18 cellular contexts compared by ENCODE assay signal in genomic region chr3:197613187-197613586, GRCh38. TPM values are rescaled to one million over a fixed set of nuclear protein-coding genes. Genes with fewer than 3 reads are reported as not detected.
DNase-seq lines count a peak whose midpoint lies in the region; ATAC-seq and TF ChIP-seq lines count a peak whose summit lies in the region.
"Had no signal": no experiment of that assay in that cellular context is flagged by ENCODE, and none has a peak within 500 bp of the region (broad histone marks: within the 10 kb centered on the region; RNA-seq: fewer than 3 reads in every experiment).

No MANE protein-coding gene starts in this region.

- peaks cover 6 to 8% of the 10 kb centered on the region in 2 donors for H3K4me1 ChIP-seq in naive thymus-derived CD4-positive, alpha-beta T cell (ENCODE audit: control insufficient read depth in 2 of 2, insufficient read depth in 2 of 2, low read length in 2 of 2)
- H3K4me1 ChIP-seq in tibial nerve = no peaks in the 10 kb centered on the region
- H3K4me1 ChIP-seq: BE2C, Peyer's patch, psoas muscle had no signal

- intact Hi-C loops in activated naive CD4-positive, alpha-beta T cell treated with anti-CD3 and anti-CD28 coated beads for 36 hours (cut with micrococcal nuclease) = no loop called here
- intact Hi-C loops in naive thymus-derived CD4-positive, alpha-beta T cell (cut with micrococcal nuclease) = no loop called here

- peaks cover 0 to 42% (median 9%) of the 10 kb centered on the region in 3 experiments for H3K36me3 ChIP-seq in naive thymus-derived CD4-positive, alpha-beta T cell (ENCODE audit: control insufficient read depth in 2 of 3, insufficient read depth in 3 of 3, low read length in 3 of 3)
- peaks cover 0 to 95% (median 24%) of the 10 kb centered on the region in 3 donors for H3K36me3 ChIP-seq in tibial nerve

- no peak for TF ChIP-seq EP300 in tibial nerve (IDR thresholded peaks at IDR 0.05)

- no peak overlapping the region for H3K4me3 ChIP-seq in Jurkat, Clone E6-1 (ENCODE audit: low read length)
- H3K4me3 ChIP-seq in naive thymus-derived CD4-positive, alpha-beta T cell (ENCODE audit: low read length) = no peak overlapping the region
- no peak overlapping the region for H3K4me3 ChIP-seq in tibial nerve
- H3K4me3 ChIP-seq: hepatocyte, Peyer's patch, psoas muscle had no signal

- peaks cover 21% of the 10 kb centered on the region for H3K9me3 Mint-ChIP-seq in activated naive CD4-positive, alpha-beta T cell treated with anti-CD3 and anti-CD28 coated beads for 36 hours
- peaks cover 0 to 41% (median 15%) of the 10 kb centered on the region in 11 donors for H3K9me3 Mint-ChIP-seq in naive thymus-derived CD4-positive, alpha-beta T cell
- H3K9me3 Mint-ChIP-seq: dendritic cell treated with granulocyte-macrophage colony-stimulating factor and Interleukin-4, amounts not matched to agents 40 ng/mL and 50 ng/mL, for 4 days had no signal

- POLR2A ChIA-PET in naive thymus-derived CD4-positive, alpha-beta T cell (lab: Charles Lee) = interaction anchor here (0.6 to 3.4 kb wide), 4 partner anchors 13 to 1296 kb away, joined by 3 to 9 read pairs (median 3); no protein-coding TSS in a partner anchor

- no peaks in the 10 kb centered on the region for H3K27me3 ChIP-seq in naive thymus-derived CD4-positive, alpha-beta T cell (ENCODE audit: control insufficient read depth in 2 of 2, insufficient read depth in 2 of 2, low read length in 2 of 2)
- H3K27me3 ChIP-seq in tibial nerve = no peaks in the 10 kb centered on the region
- H3K27me3 ChIP-seq: BE2C, hepatocyte, Peyer's patch had no signal

- peak; percentile 96 for ATAC-seq in naive thymus-derived CD4-positive, alpha-beta T cell
- ATAC-seq in GM21717 (IDR thresholded peaks at IDR 0.05; ENCODE audit: unreplicated experiment) = no peak
- ATAC-seq: left cardiac atrium, psoas muscle had no signal

- H3K27ac Mint-ChIP-seq in activated naive CD4-positive, alpha-beta T cell treated with anti-CD3 and anti-CD28 coated beads for 36 hours = peak overlapping the region; percentile 62
- H3K27ac Mint-ChIP-seq in naive thymus-derived CD4-positive, alpha-beta T cell = peak overlapping the region; percentile 60 to 97 (median 86)
- H3K27ac Mint-ChIP-seq: dendritic cell treated with granulocyte-macrophage colony-stimulating factor and Interleukin-4, amounts not matched to agents 40 ng/mL and 50 ng/mL, for 4 days; type B pancreatic cell had no signal

- CTCF ChIA-PET in activated naive CD4-positive, alpha-beta T cell treated with anti-CD3 and anti-CD28 coated beads for 36 hours (lab: Charles Lee) = interaction anchor here (0.9 to 3.4 kb wide), 2 partner anchors 12 to 14 kb away, joined by 3 to 20 read pairs; no protein-coding TSS in a partner anchor
- CTCF ChIA-PET in naive thymus-derived CD4-positive, alpha-beta T cell (lab: Charles Lee) = interaction anchor here (1.2 to 2.1 kb wide), 2 partner anchors 14 to 15 kb away, joined by 4 to 13 read pairs; no protein-coding TSS in a partner anchor

- no peak for TF ChIP-seq CTCF in tibial nerve (IDR thresholded peaks at IDR 0.05)

- H3K27ac ChIP-seq in naive thymus-derived CD4-positive, alpha-beta T cell (ENCODE audit: low read depth, low read length) = peak overlapping the region; percentile 65
- H3K27ac ChIP-seq in tibial nerve = no peak overlapping the region
- H3K27ac ChIP-seq: hepatocyte, Peyer's patch, psoas muscle had no signal

- DNase-seq in Jurkat, Clone E6-1 (ENCODE audit: low read depth, low spot score) = peak; percentile 58
- DNase-seq in T-helper 9 cell = peak; percentile 12
- peak; percentile 57 for DNase-seq in activated naive CD4-positive, alpha-beta T cell treated with anti-CD3 and anti-CD28 coated beads for 36 hours
- peak in 7 of 9 donors; percentile 67 to 86 (median 79) for DNase-seq in naive thymus-derived CD4-positive, alpha-beta T cell
- no peak for DNase-seq in tibial nerve (ENCODE audit: low spot score in 2 of 2)
- DNase-seq in NCI-H526 (lab: John Stamatoyannopoulos, UW) = no peak
- no peak for DNase-seq in NCI-H146 (lab: John Stamatoyannopoulos, UW)
- DNase-seq: BE2C, EL, left cardiac atrium, NCI-H1436, NCI-H446 treated with DMSO at 0.1 percent for 48 hours, Peyer's patch, psoas muscle had no signal

- WGBS in tibial nerve, 2 donors = 58 to 74% methylated on average over 6 of the region's 6 CpGs

- no peaks in the 10 kb centered on the region for H3K9me3 ChIP-seq in naive thymus-derived CD4-positive, alpha-beta T cell (ENCODE audit: control insufficient read depth in 2 of 3, low read length in 3 of 3)
- peaks cover 0 to 5% (median 0%) of the 10 kb centered on the region in 4 donors for H3K9me3 ChIP-seq in tibial nerve
- H3K9me3 ChIP-seq: BE2C, Peyer's patch had no signal

- H3K36me3 Mint-ChIP-seq in activated naive CD4-positive, alpha-beta T cell treated with anti-CD3 and anti-CD28 coated beads for 36 hours (ENCODE audit: low read depth) = peaks cover 56% of the 10 kb centered on the region
- H3K36me3 Mint-ChIP-seq in naive thymus-derived CD4-positive, alpha-beta T cell = peaks cover 11 to 65% (median 57%) of the 10 kb centered on the region in 5 donors

- no peak for TF ChIP-seq POLR2A in tibial nerve (IDR thresholded peaks at IDR 0.05)

- no peaks in the 10 kb centered on the region for H3K27me3 Mint-ChIP-seq in activated naive CD4-positive, alpha-beta T cell treated with anti-CD3 and anti-CD28 coated beads for 36 hours (ENCODE audit: low read depth)
- H3K27me3 Mint-ChIP-seq in naive thymus-derived CD4-positive, alpha-beta T cell = no peaks in the 10 kb centered on the region
- H3K27me3 Mint-ChIP-seq: dendritic cell treated with granulocyte-macrophage colony-stimulating factor and Interleukin-4, amounts not matched to agents 40 ng/mL and 50 ng/mL, for 4 days; type B pancreatic cell had no signal

- no peak overlapping the region for H3K4me3 Mint-ChIP-seq in activated naive CD4-positive, alpha-beta T cell treated with anti-CD3 and anti-CD28 coated beads for 36 hours
- H3K4me3 Mint-ChIP-seq in naive thymus-derived CD4-positive, alpha-beta T cell = peak overlapping the region; percentile 37 to 72 (median 51)
- H3K4me3 Mint-ChIP-seq: dendritic cell treated with granulocyte-macrophage colony-stimulating factor and Interleukin-4, amounts not matched to agents 40 ng/mL and 50 ng/mL, for 4 days; type B pancreatic cell had no signal

- H3K4me1 Mint-ChIP-seq in activated naive CD4-positive, alpha-beta T cell treated with anti-CD3 and anti-CD28 coated beads for 36 hours (ENCODE audit: low read depth) = peaks cover 13% of the 10 kb centered on the region
- peaks cover 9 to 52% (median 31%) of the 10 kb centered on the region in 7 donors for H3K4me1 Mint-ChIP-seq in naive thymus-derived CD4-positive, alpha-beta T cell

RNA-seq across cellular contexts. Expression of gene BDH1, which starts 57.4 kb away (rescaled TPM):
- 39.6 TPM for polyA plus RNA-seq in Jurkat, Clone E6-1 (2012; ENCODE audit: insufficient read depth, insufficient read length)
- total RNA-seq in activated naive CD4-positive, alpha-beta T cell treated with anti-CD3 and anti-CD28 coated beads for 36 hours = 10 to 100 TPM; 70.7 to 71.2 TPM
- 100 to 1,000 TPM in 1 of 5 experiments, 10 to 100 TPM in 4; 31.3 to 105 (median 73.9) TPM for total RNA-seq in naive thymus-derived CD4-positive, alpha-beta T cell
- polyA plus RNA-seq in naive thymus-derived CD4-positive, alpha-beta T cell = 10 to 100 TPM; 32.6 to 39.5 TPM
- total RNA-seq in tibial nerve = 10 to 100 TPM; 15.1 to 24.3 (median 18.7) TPM

Comparison
In these comparisons a context has a peak if more than half of its experiments do, and no peak if none do; other contexts are left out.
1. DNase-seq: peak in Jurkat, Clone E6-1 (single experiment), T-helper 9 cell (single experiment), activated naive CD4-positive, alpha-beta T cell treated with anti-CD3 and anti-CD28 coated beads for 36 hours (single experiment) and naive thymus-derived CD4-positive, alpha-beta T cell (7 of 9); none in tibial nerve (0 of 2), NCI-H526 (0 of 2) and NCI-H146 (single experiment).